ENCODE assay signal across 23 cellular contexts in the genomic region with DNA sequence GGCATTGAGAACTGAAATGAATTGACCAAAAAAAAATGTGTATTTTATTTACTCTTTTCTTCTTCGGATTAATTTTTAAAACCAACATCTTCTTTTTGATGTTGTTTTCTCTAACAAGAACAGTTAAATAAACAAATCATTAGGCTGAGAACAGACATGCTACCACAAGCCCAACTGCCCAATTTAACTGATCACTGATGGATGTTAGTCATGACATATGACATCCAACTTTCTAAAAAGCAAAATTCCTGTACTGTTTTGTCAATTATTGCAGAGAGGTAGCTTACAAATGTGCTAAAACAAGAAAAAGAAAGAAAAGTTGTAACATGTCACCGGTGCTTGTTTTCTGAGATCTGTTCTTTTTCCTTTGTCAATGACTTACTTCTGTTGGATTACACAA.
"Had no signal": no experiment of that assay in that cellular context is flagged by ENCODE, and none has a peak within 500 bp of the region (broad histone marks: within the 10 kb centered on the region; RNA-seq: fewer than 3 reads in every experiment).

No MANE protein-coding gene starts in this region.

- ATAC-seq: mucosa of descending colon; naive thymus-derived CD4-positive, alpha-beta T cell; natural killer cell treated with Interleukin-12 subunit alpha and Interleukin-12 subunit beta and Interleukin-15 and Interleukin-18, amount 100 ng/mL, for 72 hours; right lobe of liver; stimulated activated memory B cell treated with anti-CD40 and anti-IgM and Interleukin-4, amounts not matched to agents 10 μg/mL and 1 μg/mL and 100 μg/mL, for 72 hours; stimulated activated naive CD8-positive, alpha-beta T cell treated with anti-CD3 and anti-CD28 coated beads, Interleukin-15, amount 100 ng/mL, for 72 hours had no signal

- H3K27me3 ChIP-seq: ovary, right atrium auricular region, right lobe of liver, tibial nerve, uterus had no signal

- H3K4me2 ChIP-seq: smooth muscle cell had no signal

- H3K4me3 ChIP-seq: left ventricle myocardium inferior, lung, mucosa of descending colon, ovary, right atrium auricular region, right lobe of liver, smooth muscle cell, tibial nerve, uterus had no signal

- H3K36me3 ChIP-seq: left ventricle myocardium inferior, ovary, right atrium auricular region, right lobe of liver, tibial nerve, uterus had no signal

- H3K9me3 ChIP-seq: left ventricle myocardium inferior, mucosa of descending colon, ovary, right atrium auricular region, right lobe of liver, tibial nerve, uterus had no signal

- DNase-seq: hypothalamus; immature natural killer cell; left ventricle myocardium inferior; midbrain; mucosa of descending colon; naive thymus-derived CD4-positive, alpha-beta T cell; ovary; right lobe of liver; stimulated activated CD4-positive, alpha-beta T cell treated with anti-CD3 and anti-CD28 coated beads, Interleukin-1b, Interleukin-23, amount 100 ng/mL, for 48 hours; stimulated activated CD4-positive, alpha-beta T cell treated with anti-CD3 and anti-CD28 coated beads, Interleukin-2, amount 100 ng/mL, for 48 hours; stimulated activated CD4-positive, alpha-beta T cell treated with anti-CD3 and anti-CD28 coated beads, Interleukin-4, amount 100 ng/mL, for 4 hours; stimulated activated CD8-positive, alpha-beta memory T cell treated with anti-CD3 and anti-CD28 coated beads, Interleukin-4, amount 100 ng/mL, for 48 hours; stimulated activated naive CD4-positive, alpha-beta T cell treated with Interleukin-2 at 50 U/mL for 16 hours; stimulated activated naive CD8-positive, alpha-beta T cell treated with anti-CD3 and anti-CD28 coated beads, Interleukin-15, amount 100 ng/mL, for 72 hours; substantia nigra; uterus had no signal

- H3K4me1 ChIP-seq: left ventricle myocardium inferior, right atrium auricular region, right lobe of liver, tibial nerve, uterus had no signal

- H3K27ac ChIP-seq: left ventricle myocardium inferior, ovary, right atrium auricular region, right lobe of liver, tibial nerve, uterus had no signal

- FAIRE-seq: islet of Langerhans had no signal
